Comparison of ENCODE assay signal across 24 cellular contexts in the genomic region with DNA sequence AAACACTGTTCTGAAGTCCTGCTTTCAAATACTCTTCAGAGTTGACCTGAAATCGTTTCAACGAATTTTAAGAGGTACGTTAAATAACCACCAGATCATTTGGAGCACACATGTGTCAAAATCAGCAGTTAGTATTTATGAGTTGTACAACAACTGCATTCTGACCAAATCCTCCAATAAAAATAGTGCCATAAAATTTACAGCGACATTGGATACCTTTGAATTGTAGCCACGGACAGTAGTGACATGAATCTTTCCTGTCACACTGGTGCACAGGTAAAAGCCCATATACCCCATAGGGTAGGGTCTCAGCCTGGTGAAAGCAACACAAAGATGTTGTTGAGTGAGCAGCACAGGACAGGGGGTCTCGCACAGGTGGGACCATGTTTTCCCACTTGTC.
"Had no signal": no experiment of that assay in that cellular context is flagged by ENCODE, and none has a peak within 500 bp of the region (broad histone marks: within the 10 kb centered on the region; RNA-seq: fewer than 3 reads in every experiment).

No MANE protein-coding gene starts in this region.

- DNase-seq: effector CD4-positive, alpha-beta T cell; foreskin melanocyte; head of caudate nucleus; kidney; left cardiac atrium; left ventricle myocardium superior; mesenchymal stem cell; midbrain; nucleus accumbens; ovary; spleen; stimulated activated CD4-positive, alpha-beta T cell treated with anti-CD3 and anti-CD28 coated beads, Interleukin-15, amount 100 ng/mL, for 24 hours; stimulated activated CD4-positive, alpha-beta T cell treated with anti-CD3 and anti-CD28 coated beads, Interleukin-1b, Interleukin-23, amount 100 ng/mL, for 48 hours; stimulated activated CD4-positive, alpha-beta T cell treated with anti-CD3 and anti-CD28 coated beads, Interleukin-4, amount 100 ng/mL, for 4 hours; stimulated activated naive B cell treated with anti-CD40 and anti-IgM and Interleukin-4, amounts not matched to agents 10 μg/mL and 1 μg/mL and 100 μg/mL, for 72 hours; stimulated activated naive CD8-positive, alpha-beta T cell treated with anti-CD3 and anti-CD28 coated beads, Interleukin-15, amount 100 ng/mL, for 72 hours; testis; transverse colon had no signal

- FAIRE-seq: kidney had no signal

- H3K36me3 ChIP-seq: neural progenitor cell, ovary, transverse colon had no signal

- H3K9me3 ChIP-seq: ovary, right atrium auricular region, spleen, testis, transverse colon had no signal

- ATAC-seq: left cardiac atrium; left ventricle myocardium superior; natural killer cell treated with Interleukin-12 subunit alpha and Interleukin-12 subunit beta and Interleukin-15 and Interleukin-18, amount 100 ng/mL, for 72 hours; stimulated activated naive B cell treated with anti-CD40 and anti-IgM and Interleukin-4, amounts not matched to agents 10 μg/mL and 1 μg/mL and 100 μg/mL, for 72 hours; stimulated activated naive CD8-positive, alpha-beta T cell treated with anti-CD3 and anti-CD28 coated beads, Interleukin-15, amount 100 ng/mL, for 72 hours had no signal

- H3K4me1 ChIP-seq: neural progenitor cell, spleen had no signal

- H3K27me3 ChIP-seq: hepatocyte, neural progenitor cell, ovary, right atrium auricular region, spleen, testis, transverse colon had no signal

- H3K27ac ChIP-seq: coronary artery, hepatocyte, neural progenitor cell, ovary, right atrium auricular region, spleen, testis, transverse colon had no signal

- H3K4me3 ChIP-seq: coronary artery, hepatocyte, lung, neural progenitor cell, ovary, right atrium auricular region, spleen, testis, transverse colon had no signal
